Comparison of ENCODE assay signal across 1 cellular context in genomic region chr4:15986900-15987299, GRCh38.
TF ChIP-seq lines count a peak whose summit lies in the region.

No MANE protein-coding gene starts in this region.

TF ChIP-seq in IMR-90, 13 proteins besides CTCF, POLR2A, EP300 and RAD21 (continued from another document):
- TF ChIP-seq NFE2L2 (IDR thresholded peaks at IDR 0.05; ENCODE audit: low read depth, low read length) = no peak
- no peak for TF ChIP-seq USF2 (IDR thresholded peaks at IDR 0.05; ENCODE audit: low read depth, low read length)
- TF ChIP-seq CEBPB (IDR thresholded peaks at IDR 0.05; ENCODE audit: low read depth, low read length) = no peak
- no peak for TF ChIP-seq RFX5 (IDR thresholded peaks at IDR 0.05; ENCODE audit: low read depth, low read length)
- TF ChIP-seq MAZ (IDR thresholded peaks at IDR 0.05; ENCODE audit: borderline replicate concordance, low read depth, low read length) = no peak
- no peak for TF ChIP-seq MAFK (IDR thresholded peaks at IDR 0.05; ENCODE audit: low read depth, low read length)
- no peak for TF ChIP-seq BHLHE40 (IDR thresholded peaks at IDR 0.05; ENCODE audit: low read depth, low read length)
- no peak for TF ChIP-seq RCOR1 (IDR thresholded peaks at IDR 0.05; ENCODE audit: insufficient replicate concordance, low read length)
- no peak for TF ChIP-seq SMC3 (IDR thresholded peaks at IDR 0.05; ENCODE audit: low read depth, low read length)
- no peak for TF ChIP-seq CHD1 (IDR thresholded peaks at IDR 0.05; ENCODE audit: low read depth, low read length)
- TF ChIP-seq ELK1 (IDR thresholded peaks at IDR 0.05; ENCODE audit: borderline replicate concordance, low read depth, low read length) = no peak
TF ChIP-seq in IMR-90: peak in this region for 0.
